ENCODE assay signal across 24 cellular contexts in genomic region chr9:70465904-70466303, GRCh38. TPM values are rescaled to one million over a fixed set of nuclear protein-coding genes. Genes with fewer than 3 reads are reported as not detected.
DNase-seq lines count a peak whose midpoint lies in the region; ATAC-seq and TF ChIP-seq lines count a peak whose summit lies in the region.
"Had no signal": no experiment of that assay in that cellular context is flagged by ENCODE, and none has a peak within 500 bp of the region (broad histone marks: within the 10 kb centered on the region; RNA-seq: fewer than 3 reads in every experiment).

No MANE protein-coding gene starts in this region.

- no peaks in the 10 kb centered on the region for H3K9me3 Mint-ChIP-seq in activated naive CD4-positive, alpha-beta T cell treated with anti-CD3 and anti-CD28 coated beads, Interleukin-2, amount 50 U/mL, for 24 hours
- H3K9me3 Mint-ChIP-seq in activated naive CD4-positive, alpha-beta T cell treated with anti-CD3 and anti-CD28 coated beads, Interleukin-2, amount 10 ng/mL, durations not matched to agents 7 days and 5 days = no peaks in the 10 kb centered on the region
- H3K9me3 Mint-ChIP-seq in GM23338 = no peaks in the 10 kb centered on the region
- H3K9me3 Mint-ChIP-seq in activated T-helper 1 cell treated with anti-CD3 and anti-CD28 coated beads, Interleukin-12 subunit alpha, Interleukin-12 subunit beta, Interleukin-2, Interleukin-4 antibody, amounts not matched to agents 30 ng/mL and 10 ng/mL and 1 ng/mL, durations not matched to agents 14 hours and 24 hours and 36 hours = no peaks in the 10 kb centered on the region
- H3K9me3 Mint-ChIP-seq: CD4-positive, alpha-beta memory T cell had no signal

- no peak overlapping the region for H3K18ac ChIP-seq in mesenchymal stem cell (ENCODE audit: low read depth in 1 of 2, low read length in 2 of 2)

- ATAC-seq in GM23338 (no peak), GM18861 (IDR thresholded peaks at IDR 0.05; ENCODE audit: unreplicated experiment) (no peak)
- ATAC-seq: A549, GM12878 had no signal

- no peak overlapping the region for H3K4ac ChIP-seq in mesenchymal stem cell (ENCODE audit: low read depth in 1 of 2, low read length in 2 of 2)

- H3K4me3 Mint-ChIP-seq in activated naive CD4-positive, alpha-beta T cell treated with anti-CD3 and anti-CD28 coated beads, Interleukin-2, amount 50 U/mL, for 24 hours = no peak overlapping the region
- no peak overlapping the region for H3K4me3 Mint-ChIP-seq in activated naive CD4-positive, alpha-beta T cell treated with anti-CD3 and anti-CD28 coated beads, Interleukin-2, amount 10 ng/mL, durations not matched to agents 7 days and 5 days
- no peak overlapping the region for H3K4me3 Mint-ChIP-seq in GM23338
- no peak overlapping the region for H3K4me3 Mint-ChIP-seq in activated T-helper 1 cell treated with anti-CD3 and anti-CD28 coated beads, Interleukin-12 subunit alpha, Interleukin-12 subunit beta, Interleukin-2, Interleukin-4 antibody, amounts not matched to agents 30 ng/mL and 10 ng/mL and 1 ng/mL, durations not matched to agents 14 hours and 24 hours and 36 hours
- H3K4me3 Mint-ChIP-seq: CD4-positive, alpha-beta memory T cell had no signal

- H3K9me2 ChIP-seq in GM23338 (ENCODE audit: insufficient read depth) = no peaks in the 10 kb centered on the region

- TF ChIP-seq CTCF in GM23338 (conservative IDR thresholded peaks at IDR 0.05; ENCODE audit: low read depth in 2 of 2) = no peak

- peak overlapping the region in 1 of 2 experiments; percentile 60 for H2BK12ac ChIP-seq in mesenchymal stem cell (ENCODE audit: low read length in 2 of 2)

- H3K4me3 ChIP-seq in GM23338 (no peak overlapping the region), mesenchymal stem cell (ENCODE audit: insufficient read depth in 1 of 2, low read depth in 1 of 2, low read length in 2 of 2) (no peak overlapping the region)
- H3K4me3 ChIP-seq: A549, GM12878 had no signal

- no peaks in the 10 kb centered on the region for H3K9me3 ChIP-seq in mesenchymal stem cell (ENCODE audit: control insufficient read depth, low read length)
- H3K9me3 ChIP-seq: A549 had no signal

- 97% methylated on average over 7 of the region's 8 CpGs for WGBS in mesenchymal stem cell

- peaks cover 57% of the 10 kb centered on the region for H3K4me1 Mint-ChIP-seq in activated naive CD4-positive, alpha-beta T cell treated with anti-CD3 and anti-CD28 coated beads, Interleukin-2, amount 50 U/mL, for 24 hours
- peaks cover 30% of the 10 kb centered on the region for H3K4me1 Mint-ChIP-seq in activated naive CD4-positive, alpha-beta T cell treated with anti-CD3 and anti-CD28 coated beads, Interleukin-2, amount 10 ng/mL, durations not matched to agents 7 days and 5 days
- peaks cover 11% of the 10 kb centered on the region; the same call in 2 of the 3 replicates for H3K4me1 Mint-ChIP-seq in GM23338
- peaks cover 47% of the 10 kb centered on the region for H3K4me1 Mint-ChIP-seq in activated T-helper 1 cell treated with anti-CD3 and anti-CD28 coated beads, Interleukin-12 subunit alpha, Interleukin-12 subunit beta, Interleukin-2, Interleukin-4 antibody, amounts not matched to agents 30 ng/mL and 10 ng/mL and 1 ng/mL, durations not matched to agents 14 hours and 24 hours and 36 hours (ENCODE audit: low read depth)

- H4K20me1 ChIP-seq in GM23338 (replicated peaks; ENCODE audit: insufficient read depth) = no peaks in the 10 kb centered on the region

- H2BK5ac ChIP-seq in mesenchymal stem cell (ENCODE audit: low read depth, low read length, poor library complexity, severe bottlenecking) = no peak overlapping the region

- H3F3A ChIP-seq in GM23338 (replicated peaks; ENCODE audit: low read depth) = no peaks in the 10 kb centered on the region

- H2BK120ac ChIP-seq in mesenchymal stem cell (ENCODE audit: low read depth, low read length) = no peak overlapping the region

- no peaks in the 10 kb centered on the region for H3K27me3 Mint-ChIP-seq in activated naive CD4-positive, alpha-beta T cell treated with anti-CD3 and anti-CD28 coated beads, Interleukin-2, amount 50 U/mL, for 24 hours
- H3K27me3 Mint-ChIP-seq in activated naive CD4-positive, alpha-beta T cell treated with anti-CD3 and anti-CD28 coated beads, Interleukin-2, amount 10 ng/mL, durations not matched to agents 7 days and 5 days = no peaks in the 10 kb centered on the region
- H3K27me3 Mint-ChIP-seq in GM23338 (ENCODE audit: insufficient read depth, low read depth, poor library complexity) = peaks cover 2% of the 10 kb centered on the region
- no peaks in the 10 kb centered on the region for H3K27me3 Mint-ChIP-seq in activated T-helper 1 cell treated with anti-CD3 and anti-CD28 coated beads, Interleukin-12 subunit alpha, Interleukin-12 subunit beta, Interleukin-2, Interleukin-4 antibody, amounts not matched to agents 30 ng/mL and 10 ng/mL and 1 ng/mL, durations not matched to agents 14 hours and 24 hours and 36 hours (ENCODE audit: insufficient read depth)
- H3K27me3 Mint-ChIP-seq: CD4-positive, alpha-beta memory T cell had no signal

- H3K27ac ChIP-seq in GM23338 (ENCODE audit: low read depth) (no peak overlapping the region), mesenchymal stem cell (ENCODE audit: low read length, poor library complexity, severe bottlenecking) (no peak overlapping the region)
- H3K27ac ChIP-seq: A549, KMS-11, RWPE1 had no signal

- no peak overlapping the region for H3K4me2 ChIP-seq in GM23338
- no peak overlapping the region for H3K4me2 ChIP-seq in mesenchymal stem cell (ENCODE audit: low read length, poor library complexity, severe bottlenecking)
- H3K4me2 ChIP-seq: A549, KMS-11 had no signal

- H3K27me3 ChIP-seq in GM23338 (ENCODE audit: insufficient read depth) (no peaks in the 10 kb centered on the region), mesenchymal stem cell (ENCODE audit: control insufficient read depth in 1 of 2, insufficient read depth in 1 of 2, low read length in 2 of 2) (no peaks in the 10 kb centered on the region)

- CTCF ChIA-PET in activated naive CD4-positive, alpha-beta T cell treated with anti-CD3 and anti-CD28 coated beads, Interleukin-2, amount 10 ng/mL, durations not matched to agents 7 days and 5 days (lab: Charles Lee) = no interaction called here

- no peaks in the 10 kb centered on the region for H3K79me1 ChIP-seq in mesenchymal stem cell (replicated peaks; ENCODE audit: low read length, poor library complexity, severe bottlenecking)

- peak overlapping the region in 1 of 2 experiments; percentile 81 for H3K14ac ChIP-seq in mesenchymal stem cell (ENCODE audit: low read length in 2 of 2)

- H3K9ac ChIP-seq in mesenchymal stem cell (ENCODE audit: low read length) = peak overlapping the region; percentile 62
- H3K9ac ChIP-seq: KMS-11 had no signal

- no peaks in the 10 kb centered on the region for H3K36me3 Mint-ChIP-seq in activated naive CD4-positive, alpha-beta T cell treated with anti-CD3 and anti-CD28 coated beads, Interleukin-2, amount 50 U/mL, for 24 hours
- no peaks in the 10 kb centered on the region for H3K36me3 Mint-ChIP-seq in activated naive CD4-positive, alpha-beta T cell treated with anti-CD3 and anti-CD28 coated beads, Interleukin-2, amount 10 ng/mL, durations not matched to agents 7 days and 5 days
- H3K36me3 Mint-ChIP-seq in GM23338 (ENCODE audit: low read depth) = no peaks in the 10 kb centered on the region
- no peaks in the 10 kb centered on the region for H3K36me3 Mint-ChIP-seq in activated T-helper 1 cell treated with anti-CD3 and anti-CD28 coated beads, Interleukin-12 subunit alpha, Interleukin-12 subunit beta, Interleukin-2, Interleukin-4 antibody, amounts not matched to agents 30 ng/mL and 10 ng/mL and 1 ng/mL, durations not matched to agents 14 hours and 24 hours and 36 hours (ENCODE audit: low read depth)
- H3K36me3 Mint-ChIP-seq: CD4-positive, alpha-beta memory T cell had no signal

- H3K27ac Mint-ChIP-seq in activated naive CD4-positive, alpha-beta T cell treated with anti-CD3 and anti-CD28 coated beads, Interleukin-2, amount 50 U/mL, for 24 hours = peak overlapping the region; percentile 86
- H3K27ac Mint-ChIP-seq in activated naive CD4-positive, alpha-beta T cell treated with anti-CD3 and anti-CD28 coated beads, Interleukin-2, amount 10 ng/mL, durations not matched to agents 7 days and 5 days = no peak overlapping the region
- no peak overlapping the region for H3K27ac Mint-ChIP-seq in GM23338
- peak overlapping the region; percentile 44 for H3K27ac Mint-ChIP-seq in activated T-helper 1 cell treated with anti-CD3 and anti-CD28 coated beads, Interleukin-12 subunit alpha, Interleukin-12 subunit beta, Interleukin-2, Interleukin-4 antibody, amounts not matched to agents 30 ng/mL and 10 ng/mL and 1 ng/mL, durations not matched to agents 14 hours and 24 hours and 36 hours

- no peak overlapping the region for H3K23ac ChIP-seq in mesenchymal stem cell (ENCODE audit: low read length in 2 of 2)

- H3K79me2 ChIP-seq in GM23338 (replicated peaks; ENCODE audit: insufficient read depth) = no peaks in the 10 kb centered on the region

- H2AK5ac ChIP-seq in mesenchymal stem cell (ENCODE audit: low read length, severe bottlenecking) = no peak overlapping the region

- no peak overlapping the region for H2BK15ac ChIP-seq in mesenchymal stem cell (ENCODE audit: low read depth, poor library complexity, severe bottlenecking)

- H4K91ac ChIP-seq in mesenchymal stem cell (ENCODE audit: low read length) = no peak overlapping the region

- no peak overlapping the region for H4K8ac ChIP-seq in mesenchymal stem cell (ENCODE audit: low read length)

- no peak for DNase-seq in activated naive CD4-positive, alpha-beta T cell treated with anti-CD3 and anti-CD28 coated beads, Interleukin-2, amount 10 ng/mL, durations not matched to agents 7 days and 5 days
- DNase-seq in GM23338 (ENCODE audit: low spot score) (no peak), mesenchymal stem cell (no peak), SHP77 treated with DMSO at 0.1 percent for 48 hours (lab: John Stamatoyannopoulos, UW) (no peak)
- no peak for DNase-seq in activated T-helper 1 cell treated with anti-CD3 and anti-CD28 coated beads, Interleukin-12 subunit alpha, Interleukin-12 subunit beta, Interleukin-2, Interleukin-4 antibody, amounts not matched to agents 30 ng/mL and 10 ng/mL and 1 ng/mL, durations not matched to agents 14 hours and 24 hours and 36 hours (ENCODE audit: low spot score)
- DNase-seq: C1 segment of cervical spinal cord; CD4-positive, alpha-beta memory T cell; COR-L47; EL; GDM1; HCEC 1CT; NCI-H1048; NCI-H1417; NCI-H1694 treated with DMSO at 0.1 percent for 48 hours; NCI-H2081; NCI-H2227 treated with DMSO at 0.1 percent for 48 hours; NCI-H526 treated with DMSO at 0.1 percent for 48 hours; SHP77 had no signal

- H3K36me3 ChIP-seq in GM23338 (ENCODE audit: insufficient read depth) = no peaks in the 10 kb centered on the region
- no peaks in the 10 kb centered on the region for H3K36me3 ChIP-seq in mesenchymal stem cell (ENCODE audit: control insufficient read depth in 1 of 2, insufficient read depth in 2 of 2, low read depth in 1 of 2, low read length in 2 of 2)

- peaks cover 5% of the 10 kb centered on the region; the same call in 1 of the 2 replicates for H3K4me1 ChIP-seq in GM23338 (ENCODE audit: insufficient read depth)
- peaks cover 1% of the 10 kb centered on the region for H3K4me1 ChIP-seq in mesenchymal stem cell (ENCODE audit: control insufficient read depth, insufficient read depth, low read depth, low read length)

- intact Hi-C loops in activated T-helper 1 cell treated with anti-CD3 and anti-CD28 coated beads, Interleukin-12 subunit alpha, Interleukin-12 subunit beta, Interleukin-2, Interleukin-4 antibody, amounts not matched to agents 30 ng/mL and 10 ng/mL and 1 ng/mL, durations not matched to agents 14 hours and 24 hours and 36 hours (cut with micrococcal nuclease) = loop anchor here (2.0 kb wide), 1 partner anchor 53 kb away; no protein-coding TSS in a partner anchor

- H2AFZ ChIP-seq in GM23338 (peak overlapping the region; percentile 43; the same call in 1 of the 2 replicates), mesenchymal stem cell (ENCODE audit: low read depth, low read length) (no peak overlapping the region)

RNA-seq across cellular contexts. Expression of gene KLF9, which starts 51.4 kb away (rescaled TPM):
- 0.82 and 1.5 TPM in 2 replicates for total RNA-seq in GM23338 (2014; rRNA removed; shearing (Covaris generic))
- 0.45 and 0.58 TPM in 2 replicates for polyA plus RNA-seq in GM23338 (2016; fragmentation: Nextera tagmentation; extraction: Ambion mirVana)
- 18.1 and 19.0 TPM in 2 replicates for total RNA-seq in activated T-helper 1 cell treated with anti-CD3 and anti-CD28 coated beads, Interleukin-12 subunit alpha, Interleukin-12 subunit beta, Interleukin-2, Interleukin-4 antibody, amounts not matched to agents 30 ng/mL and 10 ng/mL and 1 ng/mL, durations not matched to agents 14 hours and 24 hours and 36 hours
- 31.5 TPM for polyA plus RNA-seq in mesenchymal stem cell (2013, experiment 1 of 2)
- polyA plus RNA-seq in mesenchymal stem cell (2013, experiment 2 of 2) = 32.5 TPM

Comparison
In these comparisons a context has a peak if more than half of its experiments do, and no peak if none do; other contexts are left out.
1. H3K27ac Mint-ChIP-seq: peak in activated naive CD4-positive, alpha-beta T cell treated with anti-CD3 and anti-CD28 coated beads, Interleukin-2, amount 50 U/mL, for 24 hours (single experiment) and activated T-helper 1 cell treated with anti-CD3 and anti-CD28 coated beads, Interleukin-12 subunit alpha, Interleukin-12 subunit beta, Interleukin-2, Interleukin-4 antibody, amounts not matched to agents 30 ng/mL and 10 ng/mL and 1 ng/mL, durations not matched to agents 14 hours and 24 hours and 36 hours (single experiment); none in activated naive CD4-positive, alpha-beta T cell treated with anti-CD3 and anti-CD28 coated beads, Interleukin-2, amount 10 ng/mL, durations not matched to agents 7 days and 5 days (single experiment) and GM23338 (single experiment).